19 cellular contexts compared by ENCODE assay signal in the genomic region with DNA sequence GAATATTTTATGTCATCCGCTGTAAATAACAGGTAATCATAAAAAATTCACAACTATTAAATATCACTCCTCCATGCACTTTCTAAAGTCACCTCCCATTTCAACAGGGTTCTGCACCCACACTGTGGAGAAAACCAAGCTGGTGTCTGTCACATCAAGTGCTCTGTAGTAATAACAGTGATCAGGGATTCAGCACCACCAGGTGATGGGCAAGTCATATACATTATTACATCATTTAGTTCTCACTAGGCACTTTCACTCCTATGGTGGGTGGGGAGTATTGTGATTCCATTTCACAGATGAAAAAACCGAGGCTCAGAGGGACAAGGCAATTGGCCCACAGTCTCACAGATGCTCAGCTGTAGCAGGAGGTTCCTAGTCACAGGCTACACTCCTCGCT. TPM values are rescaled to one million over a fixed set of nuclear protein-coding genes. Genes with fewer than 3 reads are reported as not detected.
DNase-seq lines count a peak whose midpoint lies in the region; ATAC-seq, FAIRE-seq and TF ChIP-seq lines count a peak whose summit lies in the region.
"Had no signal": no experiment of that assay in that cellular context is flagged by ENCODE, and none has a peak within 500 bp of the region (broad histone marks: within the 10 kb centered on the region; RNA-seq: fewer than 3 reads in every experiment).

No MANE protein-coding gene starts in this region.

- peak overlapping the region; percentile 42 for H3K27ac Mint-ChIP-seq in Caco-2 (ENCODE audit: unreplicated experiment)
- H3K27ac Mint-ChIP-seq: CD4-positive, CD25-positive, alpha-beta regulatory T cell; CD8-positive, alpha-beta T cell; HFFc6 had no signal

- H3K4me1 Mint-ChIP-seq in Caco-2 (ENCODE audit: low read depth, unreplicated experiment): peaks cover 24% of the 10 kb centered on the region
- H3K4me1 Mint-ChIP-seq: CD4-positive, CD25-positive, alpha-beta regulatory T cell had no signal

- no peak overlapping the region for H3K4me3 Mint-ChIP-seq in Caco-2 (ENCODE audit: unreplicated experiment)
- H3K4me3 Mint-ChIP-seq: CD4-positive, CD25-positive, alpha-beta regulatory T cell; CD8-positive, alpha-beta T cell; HFFc6 had no signal

- POLR2A ChIA-PET in HepG2 (lab: Yijun Ruan, JAX) (no interaction called here), Caco-2 (lab: Charles Lee) (no interaction called here), GM12878 (lab: Charles Lee) (no interaction called here)

- in situ Hi-C loops in HepG2 (cut with HindIII; ENCODE audit: extremely low pct_ligation_motif_present, low pct_unique_long_range_greater_than_20kb): loop anchor here (25.0 kb wide), 1 partner anchor 765 kb away; the partner anchor contains the start of gene ZNF133
- in situ Hi-C loops in GM12878 (cut with MboI): no loop called here

- TF ChIP-seq POLR2A in HepG2 (IDR thresholded peaks at IDR 0.05; ENCODE audit: insufficient read depth in 1 of 2, low read depth in 2 of 2, low read length in 2 of 2): no peak
- no peak for TF ChIP-seq POLR2A in right lobe of liver (IDR thresholded peaks at IDR 0.05)
- no peak for TF ChIP-seq POLR2A in GM12878 (IDR thresholded peaks at IDR 0.05; ENCODE audit: low read depth, low read length)

- TF ChIP-seq EP300 in HepG2 (IDR thresholded peaks at IDR 0.05; ENCODE audit: low read depth in 2 of 2, low read length in 2 of 2): no peak
- TF ChIP-seq EP300 in HepG2 (CRISPR knock-in tag; IDR thresholded peaks at IDR 0.05; ENCODE audit: borderline replicate concordance): no peak
- no peak for TF ChIP-seq EP300 in GM12878 (IDR thresholded peaks at IDR 0.05; ENCODE audit: borderline replicate concordance in 1 of 2, control insufficient read depth in 1 of 2, low read depth in 2 of 2, low read length in 2 of 2)

- BruUV-seq in HepG2 (replicated peaks; lab: Mats Ljungman, UMichigan): no TSS peak
- no TSS peak for BruUV-seq in Caco-2 (replicated peaks; lab: Mats Ljungman, UMichigan)
- no TSS peak for BruUV-seq in GM12878 (replicated peaks; lab: Mats Ljungman, UMichigan)

- DNase-seq in HepG2 (ENCODE audit: low spot score): no peak
- DNase-seq in right lobe of liver: no peak
- DNase-seq in Caco-2: no peak
- DNase-seq in GM12878 (ENCODE audit: low read depth, low spot score): no peak
- no peak for DNase-seq in NCI-H1694 treated with DMSO at 0.1 percent for 48 hours (lab: John Stamatoyannopoulos, UW)
- no peak for DNase-seq in MV-4-11 (lab: John Stamatoyannopoulos, UW)
- DNase-seq: CD4-positive, CD25-positive, alpha-beta regulatory T cell; CD8-positive, alpha-beta T cell; DMS 273 treated with DMSO at 0.1 percent for 48 hours; DMS79; EL; GDM1; GOT3; HFFc6 had no signal

- no peaks in the 10 kb centered on the region for H3K27me3 Mint-ChIP-seq in Caco-2 (ENCODE audit: insufficient read depth, unreplicated experiment)

- H3K4me1 ChIP-seq in HepG2 (ENCODE audit: insufficient read depth, low read length): no peaks in the 10 kb centered on the region
- H3K4me1 ChIP-seq in right lobe of liver: no peaks in the 10 kb centered on the region
- peaks cover 37% of the 10 kb centered on the region for H3K4me1 ChIP-seq in Caco-2
- H3K4me1 ChIP-seq in GM12878 (ENCODE audit: control insufficient read depth, insufficient read depth, low read length): no peaks in the 10 kb centered on the region
- H3K4me1 ChIP-seq: HAP-1 had no signal

- H3K4me2 ChIP-seq in HepG2 (ENCODE audit: low read depth, low read length) (no peak overlapping the region), GM12878 (ENCODE audit: control insufficient read depth, insufficient read depth) (no peak overlapping the region)

- H3K79me2 ChIP-seq in HepG2 (ENCODE audit: insufficient read depth, low read length) (no peaks in the 10 kb centered on the region), GM12878 (ENCODE audit: control insufficient read depth, insufficient read depth, low read length) (no peaks in the 10 kb centered on the region)

- H3K36me3 ChIP-seq in HepG2 (replicated peaks in 1 of 2; ENCODE audit: control insufficient read depth in 1 of 2, insufficient read depth in 2 of 2, low read length in 2 of 2): no peaks in the 10 kb centered on the region
- H3K36me3 ChIP-seq in right lobe of liver: no peaks in the 10 kb centered on the region
- no peaks in the 10 kb centered on the region for H3K36me3 ChIP-seq in Caco-2 (ENCODE audit: control insufficient read depth, insufficient read depth, low read length)
- H3K36me3 ChIP-seq in GM12878 (ENCODE audit: control insufficient read depth in 2 of 2, insufficient read depth in 2 of 2, low read length in 1 of 2): no peaks in the 10 kb centered on the region
- H3K36me3 ChIP-seq: HAP-1 had no signal

- TF ChIP-seq CTCF in HepG2 (CRISPR knock-in tag; IDR thresholded peaks at IDR 0.05) (no peak), right lobe of liver (IDR thresholded peaks at IDR 0.05) (no peak), Caco-2 (IDR thresholded peaks at IDR 0.05; ENCODE audit: insufficient read depth in 1 of 2, low read depth in 1 of 2, low read length in 1 of 2, severe bottlenecking in 1 of 2, unreplicated experiment in 1 of 2) (no peak), GM12878 (IDR thresholded peaks at IDR 0.05 in 2 of 3, conservative IDR thresholded peaks at IDR 0.05 in 1 of 3; ENCODE audit: control insufficient read depth in 2 of 3, extremely low read depth in 1 of 3, insufficient read depth in 1 of 3, low read depth in 3 of 3, low read length in 3 of 3) (no peak)

- no peak overlapping the region for H3K4me3 ChIP-seq in HepG2 (replicated peaks in 1 of 3; ENCODE audit: insufficient read depth in 1 of 3, low read depth in 2 of 3, low read length in 3 of 3)
- no peak overlapping the region for H3K4me3 ChIP-seq in right lobe of liver
- no peak overlapping the region for H3K4me3 ChIP-seq in Caco-2 (ENCODE audit: low read depth, low read length)
- no peak overlapping the region for H3K4me3 ChIP-seq in GM12878
- H3K4me3 ChIP-seq: HAP-1 had no signal

- H2AFZ ChIP-seq in HepG2 (ENCODE audit: low read length): no peak overlapping the region
- no peak overlapping the region for H2AFZ ChIP-seq in GM12878 (ENCODE audit: control insufficient read depth, low read depth, low read length)

- no peaks in the 10 kb centered on the region for H3K36me3 Mint-ChIP-seq in Caco-2 (ENCODE audit: insufficient read depth, unreplicated experiment)
- H3K36me3 Mint-ChIP-seq: CD4-positive, CD25-positive, alpha-beta regulatory T cell; CD8-positive, alpha-beta T cell had no signal

- RAD21 ChIA-PET in GM12878 (lab: Charles Lee; ENCODE audit: unreplicated experiment): no interaction called here

- CTCF ChIA-PET in HepG2 (lab: Yijun Ruan, JAX; ENCODE audit: low intra/inter-chr PET ratio, low total read pairs): no interaction called here
- CTCF ChIA-PET in Caco-2 (lab: Charles Lee): no interaction called here
- CTCF ChIA-PET in GM12878 (lab: Yijun Ruan, JAX): no interaction called here

- no peak overlapping the region for H3K27ac ChIP-seq in HepG2 (ENCODE audit: extremely low read length, insufficient read depth, low read length)
- no peak overlapping the region for H3K27ac ChIP-seq in right lobe of liver
- H3K27ac ChIP-seq in GM12878 (ENCODE audit: control insufficient read depth, insufficient read depth): no peak overlapping the region
- H3K27ac ChIP-seq: C4-2B had no signal

- H3K9me3 ChIP-seq in HepG2 (ENCODE audit: low read length): no peaks in the 10 kb centered on the region
- H3K9me3 ChIP-seq in right lobe of liver: no peaks in the 10 kb centered on the region
- no peaks in the 10 kb centered on the region for H3K9me3 ChIP-seq in Caco-2
- H3K9me3 ChIP-seq in GM12878 (replicated peaks; ENCODE audit: control insufficient read depth, insufficient read depth, low read length): no peaks in the 10 kb centered on the region
- H3K9me3 ChIP-seq: HAP-1 had no signal

- H4K20me1 ChIP-seq in HepG2 (ENCODE audit: insufficient read depth, low read length) (no peaks in the 10 kb centered on the region), GM12878 (ENCODE audit: control insufficient read depth, insufficient read depth) (no peaks in the 10 kb centered on the region)

- no peak overlapping the region for H3K9ac ChIP-seq in HepG2 (ENCODE audit: insufficient read depth, low read depth, low read length)
- no peak overlapping the region for H3K9ac ChIP-seq in GM12878 (ENCODE audit: control insufficient read depth, insufficient read depth, low read length)

- H3K9me3 Mint-ChIP-seq in Caco-2 (ENCODE audit: unreplicated experiment): no peaks in the 10 kb centered on the region
- H3K9me3 Mint-ChIP-seq: CD8-positive, alpha-beta T cell; HFFc6 had no signal

- SMC1A ChIA-PET in GM12878 (lab: Charles Lee; ENCODE audit: uncharacterized antibody, unreplicated experiment): interaction anchor here (1.4 kb wide), 1 partner anchor 49 kb away, joined by 4 read pairs; no protein-coding TSS in a partner anchor

- FAIRE-seq in HepG2 (lab: Jason Lieb, UNC) (no peak), GM12878 (lab: Jason Lieb, UNC) (no peak)
- FAIRE-seq: D721Med, GM12891, H54 had no signal

- no peak for ATAC-seq in HepG2
- no peak for ATAC-seq in right lobe of liver
- 0 out of 3 replicates have a peak, but pooled peaks have one; percentile 39 for ATAC-seq in GM12878
- ATAC-seq: CD8-positive, alpha-beta T cell had no signal

- peaks cover 6 to 41% of the 10 kb centered on the region in 2 experiments; a peak in 4 of 5 replicates for H3K27me3 ChIP-seq in HepG2 (ENCODE audit: control insufficient read depth in 1 of 2, insufficient read depth in 2 of 2, low read length in 2 of 2)
- H3K27me3 ChIP-seq in right lobe of liver: no peaks in the 10 kb centered on the region
- H3K27me3 ChIP-seq in Caco-2 (replicated peaks; ENCODE audit: control insufficient read depth, insufficient read depth, low read length): no peaks in the 10 kb centered on the region
- H3K27me3 ChIP-seq in GM12878 (replicated peaks in 1 of 2; ENCODE audit: control insufficient read depth in 2 of 2, insufficient read depth in 2 of 2, low read length in 1 of 2): no peaks in the 10 kb centered on the region

- 44% methylated on average over 3 of the region's 3 CpGs for WGBS in HepG2 (ENCODE audit: low lambda C conversion rate)
- WGBS in right lobe of liver (ENCODE audit: insufficient coverage, low coverage, low lambda C conversion rate, missing lambda C conversion rate): 55% methylated on average over 2 of the region's 3 CpGs
- 62% methylated on average over 3 of the region's 3 CpGs for WGBS in GM12878 (ENCODE audit: insufficient coverage, insufficient replicate concordance, low lambda C conversion rate, missing lambda C conversion rate)

- TF ChIP-seq RAD21 in HepG2 (CRISPR knock-in tag; IDR thresholded peaks at IDR 0.05): no peak
- TF ChIP-seq RAD21 in GM12878 (IDR thresholded peaks at IDR 0.05; ENCODE audit: insufficient read depth, low read depth, low read length): no peak

- intact Hi-C loops in HepG2 (cut with micrococcal nuclease; ENCODE audit: unreplicated experiment) (no loop called here), right lobe of liver (cut with DNase I) (no loop called here), Caco-2 (cut with micrococcal nuclease; ENCODE audit: unreplicated experiment) (no loop called here), GM12878 (cut with micrococcal nuclease; ENCODE audit: unreplicated experiment) (no loop called here)

RNA-seq across cellular contexts. Expression of gene BFSP1, which starts 8.7 kb away (rescaled TPM):
- total RNA-seq in HepG2 (2016; rRNA removed; fragmentation: Illumina TruSeq; extraction: Trizol) (0.22 and 0.36 TPM in 2 replicates), right lobe of liver (under 1 TPM; 0.16 to 0.68 (median 0.25) TPM), Caco-2 (2022) (20.4 and 22.7 TPM in 2 replicates), GM12878 (2014; rRNA removed) (0.05 and 0.06 TPM in 2 replicates), GM12878 (2014; rRNA removed; fragmentation: Illumina TruSeq; extraction: Trizol) (0.09 and 0.13 TPM in 2 replicates), GM12878 (2021) (0.13 TPM in 2 replicates)
- total RNA-seq in HepG2 (2016; cell fraction: cytosol; rRNA removed; fragmentation: Illumina TruSeq; extraction: Trizol; ENCODE audit: low read depth): 0.30 TPM in 1 of 2 replicates, not detected in the other
- 0.30 and 0.79 TPM in 2 replicates for total RNA-seq in HepG2 (2016; cell fraction: insoluble cytoplasmic fraction; rRNA removed; fragmentation: Illumina TruSeq; extraction: Trizol)
- 0.28 and 0.34 TPM in 2 replicates for total RNA-seq in HepG2 (2016; cell fraction: membrane; rRNA removed; fragmentation: Illumina TruSeq; extraction: Trizol)
- 0.19 and 0.44 TPM in 2 replicates for total RNA-seq in HepG2 (2016; cell fraction: nucleus; rRNA removed; fragmentation: Illumina TruSeq; extraction: Trizol)
- polyA plus RNA-seq in HepG2 (2011; rRNA removed) (0.24 and 0.26 TPM in 2 replicates), GM12878 (2011; rRNA removed) (not detected in 2 replicates), GM12878 (2014; fragmentation: Illumina TruSeq; extraction: Trizol) (0.22 TPM in 1 of 2 replicates, not detected in the other), GM12878 (2014; fragmentation: Nextera tagmentation; extraction: Ambion mirVana) (under 1 TPM; 0.06 to 0.11 TPM), GM12878 (2014; rRNA removed) (0.05 TPM in 1 of 2 replicates, not detected in the other), GM12878 (2016; fragmentation: Nextera tagmentation; extraction: Ambion mirVana) (under 1 TPM in 1 of 2 experiments, not detected in 1; 0.10 TPM)
- 0.28 and 0.32 TPM in 2 replicates for polyA plus RNA-seq in HepG2 (2011; cell fraction: cytosol; rRNA removed)
- polyA plus RNA-seq in HepG2 (2011; cell fraction: nucleus; rRNA removed): 0.11 and 0.23 TPM in 2 replicates
- 0.15 and 0.31 TPM in 2 replicates for polyA plus RNA-seq in HepG2 (2012)
- 0.11 and 0.23 TPM in 2 replicates for polyA plus RNA-seq in HepG2 (2016; cell fraction: cytosol; fragmentation: Illumina TruSeq; extraction: Trizol; ENCODE audit: low read depth)
- polyA plus RNA-seq in HepG2 (2016; cell fraction: insoluble cytoplasmic fraction; fragmentation: Illumina TruSeq; extraction: Trizol; ENCODE audit: low read depth): 0.26 and 0.56 TPM in 2 replicates
- 0.26 and 0.31 TPM in 2 replicates for polyA plus RNA-seq in HepG2 (2016; cell fraction: membrane; fragmentation: Illumina TruSeq; extraction: Trizol; ENCODE audit: low read depth)
- 0.21 and 0.27 TPM in 2 replicates for polyA plus RNA-seq in HepG2 (2016; cell fraction: nucleus; fragmentation: Illumina TruSeq; extraction: Trizol; ENCODE audit: insufficient read depth, low read depth)
- polyA minus RNA-seq in HepG2 (2011; rRNA and poly(A)+ RNA removed; ENCODE audit: low replicate concordance): 0.42 and 1.2 TPM in 2 replicates
- not detected in 2 replicates for polyA minus RNA-seq in HepG2 (2011; cell fraction: cytosol; rRNA and poly(A)+ RNA removed)
- polyA minus RNA-seq in HepG2 (2011; cell fraction: nucleus; rRNA and poly(A)+ RNA removed): 0.25 TPM in 1 of 2 replicates, not detected in the other
- total RNA-seq in GM12878 (2013; cell fraction: nucleolus; rRNA removed): not detected in 2 replicates
- not detected for polyA plus RNA-seq in GM12878 (2011; ENCODE audit: low read depth)
- polyA plus RNA-seq in GM12878 (2011; cell fraction: cytosol; rRNA removed): not detected in 2 replicates
- not detected in 2 replicates for polyA plus RNA-seq in GM12878 (2011; cell fraction: nucleus; rRNA removed)
- polyA plus RNA-seq in GM12878 (2012): 0.07 TPM in 1 of 2 replicates, not detected in the other
- polyA minus RNA-seq in GM12878 (2011; rRNA and poly(A)+ RNA removed): not detected in 2 replicates
- polyA minus RNA-seq in GM12878 (2011; cell fraction: cytosol; rRNA and poly(A)+ RNA removed): not detected in 2 replicates
- not detected in 2 replicates for polyA minus RNA-seq in GM12878 (2011; cell fraction: nucleus; rRNA and poly(A)+ RNA removed)

RNA-seq across cellular contexts. Expression of gene DSTN, which starts 47.3 kb away (rescaled TPM):
- total RNA-seq in HepG2 (2016; rRNA removed; fragmentation: Illumina TruSeq; extraction: Trizol) (106 and 164 TPM in 2 replicates), right lobe of liver (10 to 100 TPM; 65.8 to 94.4 (median 86.9) TPM), Caco-2 (2022) (313 and 318 TPM in 2 replicates), GM12878 (2014; rRNA removed) (33.7 and 34.3 TPM in 2 replicates), GM12878 (2014; rRNA removed; fragmentation: Illumina TruSeq; extraction: Trizol) (39.0 and 39.4 TPM in 2 replicates), GM12878 (2021) (40.2 and 42.1 TPM in 2 replicates)
- 28.2 and 36.3 TPM in 2 replicates for total RNA-seq in HepG2 (2016; cell fraction: cytosol; rRNA removed; fragmentation: Illumina TruSeq; extraction: Trizol; ENCODE audit: low read depth)
- 120 and 172 TPM in 2 replicates for total RNA-seq in HepG2 (2016; cell fraction: insoluble cytoplasmic fraction; rRNA removed; fragmentation: Illumina TruSeq; extraction: Trizol)
- 94.4 and 96.0 TPM in 2 replicates for total RNA-seq in HepG2 (2016; cell fraction: membrane; rRNA removed; fragmentation: Illumina TruSeq; extraction: Trizol)
- 46.1 and 50.0 TPM in 2 replicates for total RNA-seq in HepG2 (2016; cell fraction: nucleus; rRNA removed; fragmentation: Illumina TruSeq; extraction: Trizol)
- polyA plus RNA-seq in HepG2 (2011; rRNA removed) (21.8 and 27.6 TPM in 2 replicates), GM12878 (2011; rRNA removed) (26.7 and 32.1 TPM in 2 replicates), GM12878 (2014; fragmentation: Illumina TruSeq; extraction: Trizol) (62.7 and 65.1 TPM in 2 replicates), GM12878 (2014; fragmentation: Nextera tagmentation; extraction: Ambion mirVana) (10 to 100 TPM; 34.8 to 46.6 TPM), GM12878 (2014; rRNA removed) (33.1 and 36.0 TPM in 2 replicates), GM12878 (2016; fragmentation: Nextera tagmentation; extraction: Ambion mirVana) (100 to 1,000 TPM; 128 to 137 TPM)
- polyA plus RNA-seq in HepG2 (2011; cell fraction: cytosol; rRNA removed): 11.0 and 20.0 TPM in 2 replicates
- polyA plus RNA-seq in HepG2 (2011; cell fraction: nucleus; rRNA removed): 8.1 and 11.6 TPM in 2 replicates
- polyA plus RNA-seq in HepG2 (2012): 74.6 and 95.1 TPM in 2 replicates
- polyA plus RNA-seq in HepG2 (2016; cell fraction: cytosol; fragmentation: Illumina TruSeq; extraction: Trizol; ENCODE audit: low read depth): 77.0 and 95.4 TPM in 2 replicates
- 263 and 281 TPM in 2 replicates for polyA plus RNA-seq in HepG2 (2016; cell fraction: insoluble cytoplasmic fraction; fragmentation: Illumina TruSeq; extraction: Trizol; ENCODE audit: low read depth)
- 120 and 139 TPM in 2 replicates for polyA plus RNA-seq in HepG2 (2016; cell fraction: membrane; fragmentation: Illumina TruSeq; extraction: Trizol; ENCODE audit: low read depth)
- 108 and 109 TPM in 2 replicates for polyA plus RNA-seq in HepG2 (2016; cell fraction: nucleus; fragmentation: Illumina TruSeq; extraction: Trizol; ENCODE audit: insufficient read depth, low read depth)
- polyA minus RNA-seq in HepG2 (2011; rRNA and poly(A)+ RNA removed; ENCODE audit: low replicate concordance): 1.3 and 4.9 TPM in 2 replicates
- 15.3 and 15.9 TPM in 2 replicates for polyA minus RNA-seq in HepG2 (2011; cell fraction: cytosol; rRNA and poly(A)+ RNA removed)
- polyA minus RNA-seq in HepG2 (2011; cell fraction: nucleus; rRNA and poly(A)+ RNA removed): 5.8 and 7.6 TPM in 2 replicates
- 5.4 and 6.0 TPM in 2 replicates for total RNA-seq in GM12878 (2013; cell fraction: nucleolus; rRNA removed)
- 28.9 TPM for polyA plus RNA-seq in GM12878 (2011; ENCODE audit: low read depth)
- 10.6 and 10.8 TPM in 2 replicates for polyA plus RNA-seq in GM12878 (2011; cell fraction: cytosol; rRNA removed)
- polyA plus RNA-seq in GM12878 (2011; cell fraction: nucleus; rRNA removed): 12.5 and 15.6 TPM in 2 replicates
- polyA plus RNA-seq in GM12878 (2012): 54.0 and 59.1 TPM in 2 replicates
- polyA minus RNA-seq in GM12878 (2011; rRNA and poly(A)+ RNA removed): 2.4 and 6.1 TPM in 2 replicates
- polyA minus RNA-seq in GM12878 (2011; cell fraction: cytosol; rRNA and poly(A)+ RNA removed): 5.3 and 7.2 TPM in 2 replicates
- 1.2 and 2.2 TPM in 2 replicates for polyA minus RNA-seq in GM12878 (2011; cell fraction: nucleus; rRNA and poly(A)+ RNA removed)

Comparison
In these comparisons a context has a peak if more than half of its experiments do, and no peak if none do; other contexts are left out.
1. RNA of gene BFSP1, which starts 8.7 kb away (total RNA-seq): 20.4 to 22.7 TPM in Caco-2; 0.16 to 0.68 TPM in right lobe of liver, 0.19 to 0.79 TPM in HepG2 and 0.05 to 0.13 TPM in GM12878; every median in the first group is over 10 times any median in the second.
2. Of the 75 proteins assayed by ChIP-seq in both HepG2 and GM12878: peak only in HepG2: CEBPB; only in GM12878: none; in both: none; in neither: 74.